Comparison of ENCODE assay signal across 17 cellular contexts in the genomic region with DNA sequence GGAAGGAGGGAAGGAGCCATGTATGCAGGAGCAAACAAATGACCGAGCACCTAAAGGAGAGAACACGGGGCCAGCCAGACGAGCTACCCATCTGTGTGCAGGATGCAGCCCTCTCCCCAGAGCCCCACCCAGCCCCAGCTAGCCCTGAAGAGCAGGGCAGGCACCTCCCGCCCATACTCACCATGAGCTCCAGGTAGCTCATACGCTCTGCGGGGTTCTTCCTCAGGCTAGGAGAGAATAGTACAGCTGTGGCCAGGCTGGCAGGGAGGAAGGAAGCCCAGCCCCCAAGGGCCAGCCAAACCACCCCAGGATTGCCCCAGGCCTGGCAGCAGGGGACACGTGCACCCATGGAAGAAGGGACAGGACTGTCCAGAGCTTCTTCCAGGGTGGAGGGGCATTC.
DNase-seq lines count a peak whose midpoint lies in the region; ATAC-seq and TF ChIP-seq lines count a peak whose summit lies in the region.
"Had no signal": no experiment of that assay in that cellular context is flagged by ENCODE, and none has a peak within 500 bp of the region (broad histone marks: within the 10 kb centered on the region; RNA-seq: fewer than 3 reads in every experiment).

No MANE protein-coding gene starts in this region.

- no peak overlapping the region for H3K4me3 Mint-ChIP-seq in osteocyte (ENCODE audit: unreplicated experiment)
- no peak overlapping the region for H3K4me3 Mint-ChIP-seq in effector memory CD8-positive, alpha-beta T cell
- H3K4me3 Mint-ChIP-seq: CD14-positive monocyte; CD4-positive, alpha-beta T cell; CD8-positive, alpha-beta memory T cell had no signal

- no peak for ATAC-seq in effector memory CD8-positive, alpha-beta T cell (replicated peaks)
- ATAC-seq: A549 had no signal

- H3K27me3 ChIP-seq in right atrium auricular region, result no peaks in the 10 kb centered on the region
- H3K27me3 ChIP-seq in H7 (ENCODE audit: control insufficient read depth, insufficient read depth, low read length), result no peaks in the 10 kb centered on the region

- intact Hi-C loops in cardiac septum (cut with DNase I), result no loop called here

- no peak overlapping the region for H3K27ac Mint-ChIP-seq in osteocyte (ENCODE audit: unreplicated experiment)
- no peak overlapping the region for H3K27ac Mint-ChIP-seq in effector memory CD8-positive, alpha-beta T cell
- H3K27ac Mint-ChIP-seq: CD14-positive monocyte; CD4-positive, alpha-beta T cell; CD8-positive, alpha-beta memory T cell had no signal

- peaks cover 16% of the 10 kb centered on the region for H3K9me3 Mint-ChIP-seq in osteocyte (ENCODE audit: unreplicated experiment)
- no peaks in the 10 kb centered on the region for H3K9me3 Mint-ChIP-seq in effector memory CD8-positive, alpha-beta T cell
- H3K9me3 Mint-ChIP-seq: CD4-positive, alpha-beta T cell had no signal

- peak; percentile 16 for DNase-seq in right atrium auricular region (ENCODE audit: low spot score)
- no peak for DNase-seq in cardiac septum (ENCODE audit: low spot score)
- peak; percentile 0 for DNase-seq in H7
- DNase-seq in osteocyte (ENCODE audit: extremely low spot score, unreplicated experiment), result peak; percentile 72
- no peak for DNase-seq in stimulated activated CD4-positive, alpha-beta T cell treated with anti-CD3 and anti-CD28 coated beads, Interleukin-2, amount 100 ng/mL, for 48 hours
- DNase-seq in effector memory CD8-positive, alpha-beta T cell, result no peak
- no peak for DNase-seq in activated CD8-positive, alpha-beta memory T cell treated with anti-CD3 and anti-CD28 coated beads, Interleukin-2, amount 50 U/mL, for 4 hours
- DNase-seq: 8988T; ACHN; CD4-positive, alpha-beta T cell; CD8-positive, alpha-beta memory T cell; DMS153; DND-41; GOT3; HCEC 1CT had no signal

- H3K4me3 ChIP-seq in right atrium auricular region (no peak overlapping the region), H7 (ENCODE audit: insufficient read depth, low read depth, low read length) (no peak overlapping the region)
- H3K4me3 ChIP-seq: A549 had no signal

- no peak overlapping the region for H3K27ac ChIP-seq in right atrium auricular region
- H3K27ac ChIP-seq: A549 had no signal

- no peaks in the 10 kb centered on the region for H3K9me3 ChIP-seq in right atrium auricular region
- H3K9me3 ChIP-seq: A549 had no signal

- H3K36me3 ChIP-seq in right atrium auricular region, result no peaks in the 10 kb centered on the region
- no peaks in the 10 kb centered on the region for H3K36me3 ChIP-seq in H7 (replicated peaks; ENCODE audit: control insufficient read depth, insufficient read depth, low read length)

- no peaks in the 10 kb centered on the region for H3K36me3 Mint-ChIP-seq in osteocyte (ENCODE audit: unreplicated experiment)
- H3K36me3 Mint-ChIP-seq in effector memory CD8-positive, alpha-beta T cell (ENCODE audit: insufficient read depth), result no peaks in the 10 kb centered on the region
- H3K36me3 Mint-ChIP-seq: CD14-positive monocyte; CD8-positive, alpha-beta memory T cell had no signal

- no peaks in the 10 kb centered on the region for H3K4me1 ChIP-seq in right atrium auricular region
- H3K4me1 ChIP-seq: A549 had no signal

- no peak for TF ChIP-seq CTCF in right atrium auricular region (IDR thresholded peaks at IDR 0.05)
- TF ChIP-seq CTCF in osteocyte (IDR thresholded peaks at IDR 0.05), result no peak

- no peaks in the 10 kb centered on the region for H3K4me1 Mint-ChIP-seq in osteocyte (ENCODE audit: unreplicated experiment)
- H3K4me1 Mint-ChIP-seq in effector memory CD8-positive, alpha-beta T cell (ENCODE audit: low read depth in 2 of 2), result no peaks in the 10 kb centered on the region
- H3K4me1 Mint-ChIP-seq: CD14-positive monocyte; CD8-positive, alpha-beta memory T cell had no signal

- no peaks in the 10 kb centered on the region for H3K27me3 Mint-ChIP-seq in osteocyte (ENCODE audit: unreplicated experiment)
- no peaks in the 10 kb centered on the region for H3K27me3 Mint-ChIP-seq in effector memory CD8-positive, alpha-beta T cell
- H3K27me3 Mint-ChIP-seq: CD8-positive, alpha-beta memory T cell had no signal

Comparison
In these comparisons a context has a peak if more than half of its experiments do, and no peak if none do; other contexts are left out.
1. DNase-seq: peak in right atrium auricular region (single experiment), H7 (single experiment) and osteocyte (single experiment); none in cardiac septum (single experiment), stimulated activated CD4-positive, alpha-beta T cell treated with anti-CD3 and anti-CD28 coated beads, Interleukin-2, amount 100 ng/mL, for 48 hours (0 of 2), effector memory CD8-positive, alpha-beta T cell (0 of 3) and activated CD8-positive, alpha-beta memory T cell treated with anti-CD3 and anti-CD28 coated beads, Interleukin-2, amount 50 U/mL, for 4 hours (single experiment).